14 cellular contexts compared by ENCODE assay signal in the genomic region with DNA sequence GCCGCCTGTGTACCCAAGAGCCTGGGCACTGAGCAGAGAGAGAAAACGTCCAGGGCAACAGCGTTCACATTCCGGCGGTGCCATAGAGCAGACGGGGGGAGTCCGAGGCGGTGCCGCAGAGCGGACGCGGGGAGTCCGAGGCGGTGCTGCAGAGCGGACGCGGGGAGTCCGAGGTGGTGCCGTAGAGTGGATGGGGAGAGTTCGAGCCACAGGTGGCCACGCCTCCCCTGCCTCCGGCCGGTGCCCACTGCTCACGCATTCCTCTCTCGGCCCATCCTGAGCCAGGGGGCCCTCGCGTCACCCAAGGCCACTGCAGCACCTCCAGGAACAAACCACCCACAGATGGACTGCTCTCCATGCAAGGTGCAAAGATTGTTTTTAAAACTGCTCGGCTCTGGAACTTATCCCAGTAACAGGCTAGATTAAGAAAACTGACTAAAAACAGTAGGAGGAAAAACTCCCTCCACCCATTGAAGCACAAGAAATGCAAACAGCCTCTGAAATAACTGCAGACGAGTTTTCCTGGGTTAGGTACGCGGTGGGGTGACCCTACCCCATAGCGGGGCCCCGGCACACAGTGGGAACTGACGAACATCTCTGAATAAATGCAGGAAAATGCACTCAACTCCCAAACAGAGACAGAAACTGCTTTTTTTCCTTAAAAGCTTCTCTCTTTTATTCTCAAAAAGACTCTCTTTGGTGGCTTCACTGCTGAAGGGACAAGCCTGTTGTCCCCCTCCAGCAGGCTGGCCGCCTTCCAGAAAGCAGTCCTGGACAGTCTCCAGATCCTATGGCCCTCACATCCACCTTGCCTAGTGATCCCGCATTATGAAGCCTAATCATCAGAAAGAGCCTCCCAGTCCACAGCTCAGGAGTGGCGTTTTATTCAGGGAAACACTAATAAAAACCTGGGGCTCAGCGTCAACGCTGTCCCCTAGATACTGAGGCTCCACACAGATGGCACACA. TPM values are rescaled to one million over a fixed set of nuclear protein-coding genes. Genes with fewer than 3 reads are reported as not detected.
DNase-seq lines count a peak whose midpoint lies in the region; ATAC-seq and TF ChIP-seq lines count a peak whose summit lies in the region.
"Had no signal": no experiment of that assay in that cellular context is flagged by ENCODE, and none has a peak within 500 bp of the region (broad histone marks: within the 10 kb centered on the region; RNA-seq: fewer than 3 reads in every experiment).

No MANE protein-coding gene starts in this region.

- in situ Hi-C loops in transverse colon (cut with MboI; ENCODE audit: low pct_ligation_motif_present in 1 of 4, low pct_unique_long_range_greater_than_20kb in 1 of 4, low sequenced_read_pairs in 3 of 4) = no loop called here

- H3F3A ChIP-seq in SK-N-SH (replicated peaks; ENCODE audit: insufficient read depth) = no peaks in the 10 kb centered on the region

- H3K36me3 Mint-ChIP-seq in glutamatergic neuron (ENCODE audit: unreplicated experiment) = no peaks in the 10 kb centered on the region
- H3K36me3 Mint-ChIP-seq: CD14-positive monocyte had no signal

- 92% methylated on average over 39 of the region's 39 CpGs for WGBS in SK-N-SH (ENCODE audit: low lambda C conversion rate)
- WGBS in neuronal stem cell (ENCODE audit: extremely low coverage in 2 of 2, insufficient read length in 2 of 2, insufficient replicate concordance in 1 of 2), 2 donors = no CpG with 5 or more reads among the region's 39 CpGs
- 77% methylated on average over 7 to 38 of the region's 39 CpGs for WGBS in transverse colon (ENCODE audit: low coverage in 1 of 2), 2 donors

- TF ChIP-seq POLR2A in transverse colon (IDR thresholded peaks at IDR 0.05) = no peak

- peaks cover 82% of the 10 kb centered on the region for H4K20me1 ChIP-seq in SK-N-SH (ENCODE audit: insufficient read depth)

- H3K27ac ChIP-seq in SK-N-SH (ENCODE audit: low read depth in 2 of 2, low read length in 1 of 2) (peak overlapping the region in 1 of 2 experiments; percentile 34; a peak in 1 of 4 replicates), neuronal stem cell (replicated peaks; ENCODE audit: low read length) (no peak overlapping the region), transverse colon (peak overlapping the region; percentile 37 to 74 (median 70))
- H3K27ac ChIP-seq: SJCRH30 had no signal

- no peak overlapping the region for H4K91ac ChIP-seq in neuronal stem cell (ENCODE audit: low read depth, low read length, poor library complexity)

- H3K4me2 ChIP-seq in SK-N-SH (no peak overlapping the region), neuronal stem cell (ENCODE audit: insufficient read depth, low read length, poor library complexity, severe bottlenecking) (no peak overlapping the region)

- peaks cover 25% of the 10 kb centered on the region for H3K79me1 ChIP-seq in neuronal stem cell (ENCODE audit: low read depth, low read length)

- no peak overlapping the region for H2AK5ac ChIP-seq in neuronal stem cell (ENCODE audit: low read depth, low read length)

- H3K4ac ChIP-seq in neuronal stem cell (ENCODE audit: low read length) = no peak overlapping the region

- no peak overlapping the region for H2BK12ac ChIP-seq in neuronal stem cell (ENCODE audit: low read length)

- H3K9me3 Mint-ChIP-seq in glutamatergic neuron (ENCODE audit: unreplicated experiment) = peaks cover 9% of the 10 kb centered on the region
- H3K9me3 Mint-ChIP-seq: stimulated activated effector memory CD8-positive, alpha-beta T cell treated with anti-CD3 and anti-CD28 coated beads, Interleukin-12 subunit alpha, Interleukin-12 subunit beta, amount 100 ng/mL, for 72 hours had no signal

- H3K27me3 ChIP-seq in SK-N-SH (ENCODE audit: insufficient read depth) (no peaks in the 10 kb centered on the region), neuronal stem cell (ENCODE audit: control insufficient read depth in 3 of 3, insufficient read depth in 3 of 3, low read depth in 1 of 3, low read length in 3 of 3) (no peaks in the 10 kb centered on the region), transverse colon (no peaks in the 10 kb centered on the region)
- H3K27me3 ChIP-seq: SJCRH30 had no signal

- TF ChIP-seq CTCF in SK-N-SH (IDR thresholded peaks at IDR 0.05) (no peak), glutamatergic neuron (IDR thresholded peaks at IDR 0.05; ENCODE audit: partially characterized antibody, unreplicated experiment) (no peak), transverse colon (IDR thresholded peaks at IDR 0.05) (no peak)

- peak; percentile 81 for DNase-seq in SK-N-SH
- DNase-seq in glutamatergic neuron = peak; percentile 7
- no peak for DNase-seq in neuronal stem cell (ENCODE audit: low spot score)
- no peak for DNase-seq in transverse colon
- DNase-seq in DMS153 (lab: John Stamatoyannopoulos, UW) = no peak
- no peak for DNase-seq in iPS-NIHi7 (ENCODE audit: extremely low spot score)
- DNase-seq: activated T-cell treated with anti-CD3 and anti-CD28 coated beads, Interleukin-2, amount 50 U/mL, for 1 hour; effector memory CD4-positive, alpha-beta T cell; NCI-H774; SJCRH30; stimulated activated CD4-positive, alpha-beta T cell treated with anti-CD3 and anti-CD28 coated beads, Interleukin-2, amount 100 ng/mL, for 48 hours had no signal

- H3K9ac ChIP-seq in SK-N-SH (no peak overlapping the region), neuronal stem cell (ENCODE audit: low read depth, low read length, poor library complexity) (no peak overlapping the region)

- peaks cover 42% of the 10 kb centered on the region for H3K4me1 Mint-ChIP-seq in glutamatergic neuron (ENCODE audit: low read depth, unreplicated experiment)
- H3K4me1 Mint-ChIP-seq: CD14-positive monocyte had no signal

- no peak overlapping the region for H2BK5ac ChIP-seq in neuronal stem cell (ENCODE audit: low read length)

- TF ChIP-seq RAD21 in SK-N-SH (IDR thresholded peaks at IDR 0.05; ENCODE audit: low read length) = no peak

- peak overlapping the region; percentile 71 for H3K14ac ChIP-seq in neuronal stem cell (ENCODE audit: low read length)

- H3K4me1 ChIP-seq in SK-N-SH (ENCODE audit: control insufficient read depth in 1 of 2, insufficient read depth in 2 of 2, low read depth in 1 of 2, low read length in 1 of 2) (peaks cover 0 to 26% of the 10 kb centered on the region in 2 experiments; a peak in 2 of 4 replicates), neuronal stem cell (ENCODE audit: control insufficient read depth in 2 of 2, insufficient read depth in 1 of 2, low read depth in 1 of 2, low read length in 2 of 2) (peaks cover 0 to 9% of the 10 kb centered on the region in 2 donors), transverse colon (peaks cover 6 to 16% (median 8%) of the 10 kb centered on the region in 4 donors)
- H3K4me1 ChIP-seq: SJCRH30 had no signal

- POLR2A ChIA-PET in SK-N-SH (lab: Yijun Ruan, JAX) = no interaction called here

- CTCF ChIA-PET in SK-N-SH (lab: Yijun Ruan, JAX) = interaction anchor here (0.8 to 1.0 kb wide), 2 partner anchors 9 to 123 kb away, joined by 3 to 4 read pairs; no protein-coding TSS in a partner anchor

- H2BK120ac ChIP-seq in neuronal stem cell (ENCODE audit: low read depth, low read length) = peak overlapping the region; percentile 47

- TF ChIP-seq EP300 in SK-N-SH (IDR thresholded peaks at IDR 0.05; ENCODE audit: borderline replicate concordance in 1 of 2, low read depth in 1 of 2, low read length in 1 of 2) (no peak), transverse colon (IDR thresholded peaks at IDR 0.05; ENCODE audit: low read depth) (no peak)

- no peak for ATAC-seq in GM19397 (IDR thresholded peaks at IDR 0.05; ENCODE audit: unreplicated experiment)
- ATAC-seq: stimulated activated effector memory CD8-positive, alpha-beta T cell treated with anti-CD3 and anti-CD28 coated beads, Interleukin-12 subunit alpha, Interleukin-12 subunit beta, amount 100 ng/mL, for 72 hours had no signal

- H2AFZ ChIP-seq in SK-N-SH (ENCODE audit: low read depth) (no peak overlapping the region), neuronal stem cell (ENCODE audit: low read length) (no peak overlapping the region)

- H3K18ac ChIP-seq in neuronal stem cell (ENCODE audit: low read length) = peak overlapping the region; percentile 52

- H3K79me2 ChIP-seq in SK-N-SH (ENCODE audit: insufficient read depth) = peaks cover 88% of the 10 kb centered on the region

- no peak overlapping the region for H3K23ac ChIP-seq in neuronal stem cell (ENCODE audit: low read depth, low read length, poor library complexity)

- peaks cover 9% of the 10 kb centered on the region for H3K27me3 Mint-ChIP-seq in glutamatergic neuron (ENCODE audit: unreplicated experiment)

- H3K9me3 ChIP-seq in SK-N-SH (no peaks in the 10 kb centered on the region), neuronal stem cell (replicated peaks in 1 of 2; ENCODE audit: control insufficient read depth in 2 of 2, insufficient read depth in 1 of 2, low read depth in 1 of 2, low read length in 2 of 2) (peaks cover 3 to 4% of the 10 kb centered on the region in 2 donors), transverse colon (no peaks in the 10 kb centered on the region)
- H3K9me3 ChIP-seq: SJCRH30 had no signal

- intact Hi-C loops in transverse colon (cut with DNase I; ENCODE audit: low total_unique reads) = no loop called here

- H3K4me3 Mint-ChIP-seq in glutamatergic neuron (ENCODE audit: unreplicated experiment) = no peak overlapping the region
- H3K4me3 Mint-ChIP-seq: stimulated activated effector memory CD8-positive, alpha-beta T cell treated with anti-CD3 and anti-CD28 coated beads, Interleukin-12 subunit alpha, Interleukin-12 subunit beta, amount 100 ng/mL, for 72 hours had no signal

- no peak overlapping the region for H3K27ac Mint-ChIP-seq in glutamatergic neuron (ENCODE audit: unreplicated experiment)
- H3K27ac Mint-ChIP-seq: CD14-positive monocyte; stimulated activated effector memory CD8-positive, alpha-beta T cell treated with anti-CD3 and anti-CD28 coated beads, Interleukin-12 subunit alpha, Interleukin-12 subunit beta, amount 100 ng/mL, for 72 hours had no signal

- no peaks in the 10 kb centered on the region for H3K9me2 ChIP-seq in SK-N-SH

- no peak overlapping the region for H2BK15ac ChIP-seq in neuronal stem cell (ENCODE audit: low read length)

- H3K4me3 ChIP-seq in SK-N-SH (ENCODE audit: low read depth in 2 of 2, low read length in 1 of 2) (no peak overlapping the region), neuronal stem cell (ENCODE audit: low read length in 2 of 2) (no peak overlapping the region), transverse colon (no peak overlapping the region)
- H3K4me3 ChIP-seq: SJCRH30 had no signal

- H3K36me3 ChIP-seq in SK-N-SH (replicated peaks in 1 of 2; ENCODE audit: control insufficient read depth in 1 of 2, insufficient read depth in 2 of 2, low read length in 1 of 2) = no peaks in the 10 kb centered on the region
- H3K36me3 ChIP-seq in neuronal stem cell (replicated peaks in 1 of 2; ENCODE audit: control insufficient read depth in 2 of 2, insufficient read depth in 2 of 2, low read length in 2 of 2) = peaks cover 5 to 20% of the 10 kb centered on the region in 2 donors
- H3K36me3 ChIP-seq in transverse colon = no peaks in the 10 kb centered on the region
- H3K36me3 ChIP-seq: SJCRH30 had no signal

- H4K8ac ChIP-seq in neuronal stem cell (ENCODE audit: low read depth, low read length) = no peak overlapping the region

RNA-seq across cellular contexts. Expression of a gene that starts 55.9 kb away (rescaled TPM):
- polyA plus RNA-seq in SK-N-SH (2012; rRNA removed) = 6.2 and 8.7 TPM in 2 replicates
- 7.2 and 8.9 TPM in 2 replicates for polyA plus RNA-seq in SK-N-SH (2012; cell fraction: cytosol; rRNA removed)
- 14.0 and 14.5 TPM in 2 replicates for polyA plus RNA-seq in SK-N-SH (2012; cell fraction: nucleus; rRNA removed)
- total RNA-seq in glutamatergic neuron (ENCODE audit: unreplicated experiment) (52.6 TPM), transverse colon (10 to 100 TPM; 13.4 to 32.0 (median 18.4) TPM)
- 8.1 TPM for polyA plus RNA-seq in neuronal stem cell (2013, experiment 1 of 2)
- 8.4 TPM for polyA plus RNA-seq in neuronal stem cell (2013, experiment 2 of 2)
- polyA plus RNA-seq: CD14-positive monocyte had no signal

Comparison
In these comparisons a context has a peak if more than half of its experiments do, and no peak if none do; other contexts are left out.
1. DNase-seq: peak in SK-N-SH (single experiment) and glutamatergic neuron (single experiment); none in neuronal stem cell (single experiment), transverse colon (single experiment), DMS153 (single experiment) and iPS-NIHi7 (single experiment).